18 cellular contexts compared by ENCODE assay signal in the genomic region with DNA sequence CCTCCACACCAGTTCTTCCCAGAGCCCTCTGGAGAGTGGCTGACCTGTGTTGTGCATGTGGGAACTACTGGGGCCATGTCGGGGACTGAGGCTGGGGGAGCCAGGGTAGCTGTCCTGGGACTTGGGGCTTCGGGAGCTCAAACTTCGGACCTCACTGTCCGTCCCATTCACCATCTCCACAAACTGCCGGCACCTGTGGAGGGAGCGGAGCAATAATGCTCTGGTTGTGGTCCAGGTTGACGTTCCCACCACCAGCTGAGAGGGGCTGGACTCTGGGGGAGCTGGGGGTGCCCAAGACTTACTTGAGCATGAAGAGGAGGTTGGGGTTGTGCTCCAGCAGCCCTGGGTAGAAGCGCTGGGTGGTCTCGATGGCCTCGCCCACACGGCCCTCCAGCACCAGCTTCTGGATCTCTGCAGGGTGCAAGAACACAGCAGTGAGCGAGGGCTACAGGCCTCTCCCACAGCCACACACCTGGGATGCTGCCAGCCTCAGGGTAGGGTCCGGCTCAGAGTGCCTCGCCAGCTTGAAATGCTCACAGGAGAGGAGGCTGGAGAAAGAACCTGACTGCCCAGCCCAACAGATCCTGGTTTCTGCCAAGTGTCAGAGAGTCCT. TPM values are rescaled to one million over a fixed set of nuclear protein-coding genes. Genes with fewer than 3 reads are reported as not detected.
DNase-seq lines count a peak whose midpoint lies in the region; ATAC-seq and TF ChIP-seq lines count a peak whose summit lies in the region.
"Had no signal": no experiment of that assay in that cellular context is flagged by ENCODE, and none has a peak within 500 bp of the region (broad histone marks: within the 10 kb centered on the region; RNA-seq: fewer than 3 reads in every experiment).

No MANE protein-coding gene starts in this region.

- no peaks in the 10 kb centered on the region for H3K27me3 ChIP-seq in osteoblast (ENCODE audit: insufficient read depth, low read length)
- H3K27me3 ChIP-seq: BLaER1 had no signal

- DNase-seq in cardiac septum (ENCODE audit: low spot score) (peak; percentile 49), Right ventricle myocardium superior (no peak), osteoblast (ENCODE audit: insufficient read length, low spot score, missing footprints) (peak; percentile 63), germinal center (ENCODE audit: low spot score) (no peak), DMS53 (lab: John Stamatoyannopoulos, UW) (no peak), cerebellum (ENCODE audit: low spot score) (no peak)
- no peak for DNase-seq in stimulated activated effector memory CD8-positive, alpha-beta T cell treated with anti-CD3 and anti-CD28 coated beads, Interleukin-12 subunit alpha, Interleukin-12 subunit beta, amount 100 ng/mL, for 72 hours (ENCODE audit: low spot score in 2 of 2)
- DNase-seq: 8988T; CD4-positive, alpha-beta memory T cell; DMS153; DMS79 treated with DMSO at 0.1 percent for 48 hours; GF-D8; GOT3; H7; HFFc6 had no signal

- H2AFZ ChIP-seq in osteoblast (ENCODE audit: low read length) = no peak overlapping the region

- no peak overlapping the region for H3K27ac ChIP-seq in osteoblast (ENCODE audit: low read depth, low read length)
- H3K27ac ChIP-seq: BLaER1 had no signal

- peak overlapping the region; percentile 53 for H3K27ac Mint-ChIP-seq in stimulated activated effector memory CD8-positive, alpha-beta T cell treated with anti-CD3 and anti-CD28 coated beads, Interleukin-12 subunit alpha, Interleukin-12 subunit beta, amount 100 ng/mL, for 72 hours
- H3K27ac Mint-ChIP-seq: HFFc6 had no signal

- H3K4me3 ChIP-seq in osteoblast (ENCODE audit: insufficient read depth, low read length) = no peak overlapping the region
- H3K4me3 ChIP-seq: BLaER1 had no signal

- H3K4me2 ChIP-seq in osteoblast (ENCODE audit: insufficient read depth, low read length) = no peak overlapping the region
- H3K4me2 ChIP-seq: BLaER1 had no signal

- intact Hi-C loops in cardiac septum (cut with DNase I) = no loop called here
- intact Hi-C loops in Right ventricle myocardium superior (cut with DNase I) = no loop called here

- peaks cover 4% of the 10 kb centered on the region for H4K20me1 ChIP-seq in osteoblast (ENCODE audit: insufficient read depth, low read length)
- H4K20me1 ChIP-seq: BLaER1 had no signal

- H3K36me3 Mint-ChIP-seq in stimulated activated effector memory CD8-positive, alpha-beta T cell treated with anti-CD3 and anti-CD28 coated beads, Interleukin-12 subunit alpha, Interleukin-12 subunit beta, amount 100 ng/mL, for 72 hours = peaks cover 40% of the 10 kb centered on the region

- no peaks in the 10 kb centered on the region for H3K4me1 ChIP-seq in osteoblast (ENCODE audit: insufficient read depth, low read length)

- no peaks in the 10 kb centered on the region for H3K9me3 ChIP-seq in osteoblast (ENCODE audit: low read depth, low read length)
- H3K9me3 ChIP-seq: BLaER1 had no signal

- H3K4me1 Mint-ChIP-seq in stimulated activated effector memory CD8-positive, alpha-beta T cell treated with anti-CD3 and anti-CD28 coated beads, Interleukin-12 subunit alpha, Interleukin-12 subunit beta, amount 100 ng/mL, for 72 hours = no peaks in the 10 kb centered on the region
- H3K4me1 Mint-ChIP-seq: CD14-positive monocyte; CD4-positive, alpha-beta memory T cell had no signal

- ATAC-seq in Right ventricle myocardium superior (ENCODE audit: poor library complexity) = no peak
- no peak for ATAC-seq in stimulated activated effector memory CD8-positive, alpha-beta T cell treated with anti-CD3 and anti-CD28 coated beads, Interleukin-12 subunit alpha, Interleukin-12 subunit beta, amount 100 ng/mL, for 72 hours
- ATAC-seq: HCT116 had no signal

- H3K9me3 Mint-ChIP-seq in stimulated activated effector memory CD8-positive, alpha-beta T cell treated with anti-CD3 and anti-CD28 coated beads, Interleukin-12 subunit alpha, Interleukin-12 subunit beta, amount 100 ng/mL, for 72 hours = no peaks in the 10 kb centered on the region
- H3K9me3 Mint-ChIP-seq: CD14-positive monocyte; CD4-positive, alpha-beta memory T cell; HFFc6 had no signal

- no peaks in the 10 kb centered on the region for H3K79me2 ChIP-seq in osteoblast (ENCODE audit: insufficient read depth, low read length)

- H3K36me3 ChIP-seq in osteoblast (ENCODE audit: insufficient read depth, low read length) = peaks cover 54% of the 10 kb centered on the region

- no peak for TF ChIP-seq CTCF in osteoblast (IDR thresholded peaks at IDR 0.05; ENCODE audit: extremely low read depth, low read depth, low read length)

- H3K4me3 Mint-ChIP-seq in stimulated activated effector memory CD8-positive, alpha-beta T cell treated with anti-CD3 and anti-CD28 coated beads, Interleukin-12 subunit alpha, Interleukin-12 subunit beta, amount 100 ng/mL, for 72 hours = no peak overlapping the region
- H3K4me3 Mint-ChIP-seq: CD14-positive monocyte; CD4-positive, alpha-beta memory T cell; HFFc6 had no signal

RNA-seq across cellular contexts. Expression of gene GFOD2, which starts 10.6 kb away (rescaled TPM):
- 10.7 TPM for total RNA-seq in cardiac septum
- total RNA-seq in Right ventricle myocardium superior = 7.8 TPM
- 15.9 and 19.4 TPM in 2 replicates for total RNA-seq in osteoblast
- 49.3 TPM for total RNA-seq in cerebellum

Comparison
In these comparisons a context has a peak if more than half of its experiments do, and no peak if none do; other contexts are left out.
1. DNase-seq: peak in cardiac septum (single experiment) and osteoblast (single experiment); none in Right ventricle myocardium superior (single experiment), stimulated activated effector memory CD8-positive, alpha-beta T cell treated with anti-CD3 and anti-CD28 coated beads, Interleukin-12 subunit alpha, Interleukin-12 subunit beta, amount 100 ng/mL, for 72 hours (0 of 2), germinal center (single experiment), DMS53 (single experiment) and cerebellum (single experiment).